In the genomic region with DNA sequence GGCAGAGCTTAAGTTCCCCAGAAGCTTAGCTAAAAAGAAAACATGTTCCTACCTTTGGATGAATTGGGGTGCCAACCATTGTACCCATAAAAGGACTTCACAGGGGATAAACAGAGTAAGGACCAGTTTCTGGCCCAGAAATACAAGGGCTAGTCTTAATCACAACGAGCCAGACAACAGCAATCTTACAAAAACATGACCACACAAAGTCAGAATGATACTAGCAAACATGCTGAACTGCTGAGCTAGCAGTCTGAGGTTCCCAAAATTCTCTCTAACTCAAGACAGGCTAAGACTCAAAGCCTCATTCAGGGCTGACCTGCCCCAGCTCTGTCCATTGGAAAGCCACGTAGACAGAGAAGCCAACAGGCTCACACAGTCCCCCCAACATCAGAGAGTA, we compare ENCODE assay signal across 19 cellular contexts. TPM values are rescaled to one million over a fixed set of nuclear protein-coding genes. Genes with fewer than 3 reads are reported as not detected.
A peak's percentile ranks its signal among the peaks of the same experiment; 100 is the strongest.
DNase-seq lines count a peak whose midpoint lies in the region; ATAC-seq, FAIRE-seq and TF ChIP-seq lines count a peak whose summit lies in the region.
"Had no signal": no experiment of that assay in that cellular context is flagged by ENCODE, and none has a peak within 500 bp of the region (broad histone marks: within the 10 kb centered on the region; RNA-seq: fewer than 3 reads in every experiment).

No MANE protein-coding gene starts in this region.

- no peaks in the 10 kb centered on the region for H3K9me3 ChIP-seq in A549
- H3K9me3 ChIP-seq in naive thymus-derived CD4-positive, alpha-beta T cell (ENCODE audit: control insufficient read depth in 2 of 3, low read length in 3 of 3): no peaks in the 10 kb centered on the region
- H3K9me3 ChIP-seq: adrenal gland, sigmoid colon, tibial nerve had no signal

- H3K27me3 ChIP-seq in naive thymus-derived CD4-positive, alpha-beta T cell (ENCODE audit: control insufficient read depth in 2 of 2, insufficient read depth in 2 of 2, low read length in 2 of 2): no peaks in the 10 kb centered on the region
- H3K27me3 ChIP-seq: adrenal gland, sigmoid colon, tibial nerve had no signal

- peaks cover 0 to 14% (median 3%) of the 10 kb centered on the region in 5 donors for H3K36me3 Mint-ChIP-seq in naive thymus-derived CD4-positive, alpha-beta T cell
- H3K36me3 Mint-ChIP-seq in chondrocyte (ENCODE audit: low read depth): no peaks in the 10 kb centered on the region
- H3K36me3 Mint-ChIP-seq in endothelial cell (ENCODE audit: low read depth, unreplicated experiment): no peaks in the 10 kb centered on the region
- H3K36me3 Mint-ChIP-seq: naive B cell had no signal

- H3K9me3 Mint-ChIP-seq in naive thymus-derived CD4-positive, alpha-beta T cell: no peaks in the 10 kb centered on the region
- H3K9me3 Mint-ChIP-seq in chondrocyte (ENCODE audit: low read depth) (peaks cover 10% of the 10 kb centered on the region), endothelial cell (ENCODE audit: unreplicated experiment) (no peaks in the 10 kb centered on the region)
- H3K9me3 Mint-ChIP-seq: naive B cell had no signal

- peak overlapping the region in 1 of 9 donors; percentile 48 for H3K27ac Mint-ChIP-seq in naive thymus-derived CD4-positive, alpha-beta T cell
- no peak overlapping the region for H3K27ac Mint-ChIP-seq in chondrocyte (ENCODE audit: unreplicated experiment)
- no peak overlapping the region for H3K27ac Mint-ChIP-seq in endothelial cell (ENCODE audit: unreplicated experiment)

- TF ChIP-seq POLR2A in A549 (IDR thresholded peaks at IDR 0.05; ENCODE audit: low read length): no peak

- FAIRE-seq in A549 (lab: Jason Lieb, UNC): no peak

- no peak for TF ChIP-seq EP300 in A549 (IDR thresholded peaks at IDR 0.05)

- WGBS in A549 (ENCODE audit: missing lambda C conversion rate): 63% methylated on average over 2 of the region's 2 CpGs

- H3K4me3 ChIP-seq in A549: no peak overlapping the region
- no peak overlapping the region for H3K4me3 ChIP-seq in naive thymus-derived CD4-positive, alpha-beta T cell (ENCODE audit: low read length)
- H3K4me3 ChIP-seq: adrenal gland, sigmoid colon, tibial nerve had no signal

- CTCF ChIA-PET in A549 (lab: Yijun Ruan, JAX): no interaction called here
- CTCF ChIA-PET in naive thymus-derived CD4-positive, alpha-beta T cell (lab: Charles Lee): no interaction called here

- no peaks in the 10 kb centered on the region for H3K36me3 ChIP-seq in naive thymus-derived CD4-positive, alpha-beta T cell (ENCODE audit: control insufficient read depth in 2 of 3, insufficient read depth in 3 of 3, low read length in 3 of 3)
- H3K36me3 ChIP-seq: adrenal gland, sigmoid colon, tibial nerve had no signal

- DNase-seq in A549 (ENCODE audit: low read depth in 1 of 2, low spot score in 1 of 2): no peak
- no peak for DNase-seq in naive thymus-derived CD4-positive, alpha-beta T cell
- DNase-seq in chondrocyte (ENCODE audit: low spot score): no peak
- DNase-seq in endothelial cell (ENCODE audit: low spot score): no peak
- DNase-seq in NCI-H1105 (lab: John Stamatoyannopoulos, UW): no peak
- DNase-seq: ACHN; activated CD8-positive, alpha-beta memory T cell treated with anti-CD3 and anti-CD28 coated beads, Interleukin-2, amount 50 U/mL, for 48 hours; DMS153; foreskin melanocyte; islet precursor cell; KBM-7; naive B cell; sigmoid colon; T1000 had no signal

- ATAC-seq in A549 (no peak), GM19023 (IDR thresholded peaks at IDR 0.05; ENCODE audit: unreplicated experiment) (peak; percentile 77), HG02610 (IDR thresholded peaks at IDR 0.05; ENCODE audit: unreplicated experiment) (peak; percentile 95), HG03439 (IDR thresholded peaks at IDR 0.05; ENCODE audit: unreplicated experiment) (peak; percentile 74)
- ATAC-seq in naive thymus-derived CD4-positive, alpha-beta T cell: no peak

- no peak for TF ChIP-seq RAD21 in A549 (conservative IDR thresholded peaks at IDR 0.05 in 1 of 2, IDR thresholded peaks at IDR 0.05 in 1 of 2)

- no peak overlapping the region for H3K4me2 ChIP-seq in A549

- intact Hi-C loops in naive thymus-derived CD4-positive, alpha-beta T cell (cut with micrococcal nuclease): no loop called here

- H3K27me3 Mint-ChIP-seq in naive thymus-derived CD4-positive, alpha-beta T cell: no peaks in the 10 kb centered on the region
- no peaks in the 10 kb centered on the region for H3K27me3 Mint-ChIP-seq in chondrocyte (ENCODE audit: low read depth)
- peaks cover 1% of the 10 kb centered on the region for H3K27me3 Mint-ChIP-seq in endothelial cell (ENCODE audit: unreplicated experiment)
- H3K27me3 Mint-ChIP-seq: naive B cell had no signal

- POLR2A ChIA-PET in A549 (lab: Yijun Ruan, JAX): no interaction called here
- POLR2A ChIA-PET in naive thymus-derived CD4-positive, alpha-beta T cell (lab: Charles Lee): no interaction called here

- peak overlapping the region in 1 of 10 donors; percentile 24 for H3K4me3 Mint-ChIP-seq in naive thymus-derived CD4-positive, alpha-beta T cell
- no peak overlapping the region for H3K4me3 Mint-ChIP-seq in chondrocyte (ENCODE audit: unreplicated experiment)
- no peak overlapping the region for H3K4me3 Mint-ChIP-seq in endothelial cell (ENCODE audit: unreplicated experiment)

- TF ChIP-seq CTCF in A549 (IDR thresholded peaks at IDR 0.05): no peak
- TF ChIP-seq CTCF in chondrocyte (IDR thresholded peaks at IDR 0.05): no peak
- no peak for TF ChIP-seq CTCF in endothelial cell (IDR thresholded peaks at IDR 0.05; ENCODE audit: unreplicated experiment)

- H3K4me1 Mint-ChIP-seq in naive thymus-derived CD4-positive, alpha-beta T cell: peaks cover 5 to 38% (median 29%) of the 10 kb centered on the region in 7 donors
- H3K4me1 Mint-ChIP-seq in chondrocyte (ENCODE audit: low read depth) (peaks cover 23% of the 10 kb centered on the region), endothelial cell (ENCODE audit: unreplicated experiment) (peaks cover 2% of the 10 kb centered on the region)

- peaks cover 14% of the 10 kb centered on the region; the same call in 1 of the 3 replicates for H3K4me1 ChIP-seq in A549
- H3K4me1 ChIP-seq in naive thymus-derived CD4-positive, alpha-beta T cell (ENCODE audit: control insufficient read depth in 2 of 2, insufficient read depth in 2 of 2, low read length in 2 of 2): no peaks in the 10 kb centered on the region
- H3K4me1 ChIP-seq: adrenal gland, sigmoid colon, tibial nerve had no signal

- no peak overlapping the region for H3K27ac ChIP-seq in A549
- no peak overlapping the region for H3K27ac ChIP-seq in naive thymus-derived CD4-positive, alpha-beta T cell (ENCODE audit: low read depth, low read length)
- H3K27ac ChIP-seq: adrenal gland, sigmoid colon, tibial nerve had no signal

TF ChIP-seq in A549, 52 proteins besides CTCF, POLR2A, EP300 and RAD21:
- no peak for TF ChIP-seq CBX8 (IDR thresholded peaks at IDR 0.05)
- peak; percentile 9 for TF ChIP-seq MAFK (IDR thresholded peaks at IDR 0.05; ENCODE audit: partially characterized antibody)
TF ChIP-seq in A549: peak in this region for 1.

RNA-seq across cellular contexts. Expression of a gene that starts 40.3 kb away (rescaled TPM):
- polyA plus RNA-seq in A549 (2011; rRNA removed) (28.6 and 34.3 TPM in 2 replicates), A549 (2017; fragmentation: RNase III; extraction: RNeasy Plus Mini Kit Qiagen cat#74134 plus additional on column Dnase treatment) (14.9 to 16.9 TPM (median 16.4 TPM) in 3 replicates)
- 5.0 and 5.2 TPM in 2 replicates for polyA plus RNA-seq in A549 (2012; cell fraction: cytosol; rRNA removed)
- polyA plus RNA-seq in A549 (2012; cell fraction: nucleus; rRNA removed): 3.9 and 6.4 TPM in 2 replicates
- 13.3 and 13.8 TPM in 2 replicates for polyA minus RNA-seq in A549 (2011; rRNA and poly(A)+ RNA removed)
- 10 to 100 TPM; 13.8 to 27.5 (median 22.6) TPM for total RNA-seq in naive thymus-derived CD4-positive, alpha-beta T cell
- polyA plus RNA-seq in naive thymus-derived CD4-positive, alpha-beta T cell: 1 to 10 TPM; 4.5 to 7.5 TPM
- total RNA-seq in chondrocyte (20.4 to 23.9 TPM (median 23.3 TPM) in 3 replicates), endothelial cell (ENCODE audit: unreplicated experiment) (48.5 TPM)

Comparison
In these comparisons a context has a peak if more than half of its experiments do, and no peak if none do; other contexts are left out.
1. ATAC-seq: peak in GM19023 (single experiment), HG02610 (single experiment) and HG03439 (single experiment); none in A549 (0 of 2) and naive thymus-derived CD4-positive, alpha-beta T cell (single experiment).